1 cellular context compared by ENCODE assay signal in the genomic region with DNA sequence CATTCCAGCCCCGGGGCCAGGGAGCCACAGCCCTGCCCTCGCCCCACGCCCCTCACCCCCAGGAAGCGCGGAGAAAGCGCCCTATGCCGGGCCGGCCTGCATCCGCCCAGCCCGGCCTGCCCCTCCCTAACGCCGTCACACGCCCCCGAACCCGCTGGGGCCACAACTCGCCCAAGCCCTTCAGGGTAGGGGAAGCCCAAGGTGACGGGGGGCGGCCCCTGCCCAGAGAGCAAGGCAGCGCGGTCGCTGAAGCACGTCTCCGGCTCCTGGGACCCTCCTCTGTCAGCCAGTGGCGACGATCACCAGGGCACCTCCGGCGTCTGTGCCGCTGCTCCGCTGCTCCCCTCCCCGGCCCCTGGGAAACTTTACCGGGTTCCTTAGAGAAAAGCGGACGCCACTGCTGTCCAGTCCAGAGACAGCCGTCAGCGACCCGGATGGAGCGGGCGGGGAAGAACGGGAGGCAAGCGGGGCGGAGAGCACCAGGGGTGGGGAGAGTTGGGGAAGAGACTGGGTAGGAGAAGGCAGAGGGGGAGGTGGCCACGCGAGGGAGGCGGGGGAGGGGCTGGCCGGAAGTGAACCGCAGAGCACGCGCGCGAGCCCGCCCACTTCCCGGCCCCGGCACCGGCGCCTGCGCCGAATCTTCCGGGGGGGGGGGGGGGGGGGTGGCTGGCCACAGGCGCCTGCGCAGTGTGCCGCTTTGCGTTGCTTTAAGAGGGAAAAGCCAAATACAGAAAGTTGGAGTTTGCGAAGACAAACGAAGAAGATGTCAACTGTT.
TF ChIP-seq lines count a peak whose summit lies in the region.

A gene with protein sequence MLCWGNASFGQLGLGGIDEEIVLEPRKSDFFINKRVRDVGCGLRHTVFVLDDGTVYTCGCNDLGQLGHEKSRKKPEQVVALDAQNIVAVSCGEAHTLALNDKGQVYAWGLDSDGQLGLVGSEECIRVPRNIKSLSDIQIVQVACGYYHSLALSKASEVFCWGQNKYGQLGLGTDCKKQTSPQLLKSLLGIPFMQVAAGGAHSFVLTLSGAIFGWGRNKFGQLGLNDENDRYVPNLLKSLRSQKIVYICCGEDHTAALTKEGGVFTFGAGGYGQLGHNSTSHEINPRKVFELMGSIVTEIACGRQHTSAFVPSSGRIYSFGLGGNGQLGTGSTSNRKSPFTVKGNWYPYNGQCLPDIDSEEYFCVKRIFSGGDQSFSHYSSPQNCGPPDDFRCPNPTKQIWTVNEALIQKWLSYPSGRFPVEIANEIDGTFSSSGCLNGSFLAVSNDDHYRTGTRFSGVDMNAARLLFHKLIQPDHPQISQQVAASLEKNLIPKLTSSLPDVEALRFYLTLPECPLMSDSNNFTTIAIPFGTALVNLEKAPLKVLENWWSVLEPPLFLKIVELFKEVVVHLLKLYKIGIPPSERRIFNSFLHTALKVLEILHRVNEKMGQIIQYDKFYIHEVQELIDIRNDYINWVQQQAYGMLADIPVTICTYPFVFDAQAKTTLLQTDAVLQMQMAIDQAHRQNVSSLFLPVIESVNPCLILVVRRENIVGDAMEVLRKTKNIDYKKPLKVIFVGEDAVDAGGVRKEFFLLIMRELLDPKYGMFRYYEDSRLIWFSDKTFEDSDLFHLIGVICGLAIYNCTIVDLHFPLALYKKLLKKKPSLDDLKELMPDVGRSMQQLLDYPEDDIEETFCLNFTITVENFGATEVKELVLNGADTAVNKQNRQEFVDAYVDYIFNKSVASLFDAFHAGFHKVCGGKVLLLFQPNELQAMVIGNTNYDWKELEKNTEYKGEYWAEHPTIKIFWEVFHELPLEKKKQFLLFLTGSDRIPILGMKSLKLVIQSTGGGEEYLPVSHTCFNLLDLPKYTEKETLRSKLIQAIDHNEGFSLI (minus strand): TSS at position 509 of the 775 bp plus-strand sequence. CDS start 2,175 bp downstream, outside the sequence.

TF ChIP-seq in HEK293, 187 proteins besides CTCF, POLR2A, EP300 and RAD21 (continued from another document and continues in another):
- TF ChIP-seq, protein P1, sequence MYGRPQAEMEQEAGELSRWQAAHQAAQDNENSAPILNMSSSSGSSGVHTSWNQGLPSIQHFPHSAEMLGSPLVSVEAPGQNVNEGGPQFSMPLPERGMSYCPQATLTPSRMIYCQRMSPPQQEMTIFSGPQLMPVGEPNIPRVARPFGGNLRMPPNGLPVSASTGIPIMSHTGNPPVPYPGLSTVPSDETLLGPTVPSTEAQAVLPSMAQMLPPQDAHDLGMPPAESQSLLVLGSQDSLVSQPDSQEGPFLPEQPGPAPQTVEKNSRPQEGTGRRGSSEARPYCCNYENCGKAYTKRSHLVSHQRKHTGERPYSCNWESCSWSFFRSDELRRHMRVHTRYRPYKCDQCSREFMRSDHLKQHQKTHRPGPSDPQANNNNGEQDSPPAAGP (tag by site-specific recombination; IDR thresholded peaks at IDR 0.05), result peak; percentile 90; the same call in 1 of the 2 replicates
- no peak; the same call in none of the 2 replicates for TF ChIP-seq ZNF76 (tag by site-specific recombination; IDR thresholded peaks at IDR 0.05; ENCODE audit: borderline replicate concordance, low read depth)
- TF ChIP-seq GLIS1 (tag by site-specific recombination; IDR thresholded peaks at IDR 0.05), result peak; percentile 16
- no peak for TF ChIP-seq ZNF558 (tag by site-specific recombination; IDR thresholded peaks at IDR 0.05)
- TF ChIP-seq ZNF174 (tag by site-specific recombination; IDR thresholded peaks at IDR 0.05), result no peak
- TF ChIP-seq ZNF473 (tag by site-specific recombination; IDR thresholded peaks at IDR 0.05), result no peak
- no peak for TF ChIP-seq ZNF121 (tag by site-specific recombination; IDR thresholded peaks at IDR 0.05)
- no peak for TF ChIP-seq ZNF140 (tag by site-specific recombination; IDR thresholded peaks at IDR 0.05)
- peak; percentile 61; the same call in 1 of the 2 replicates for TF ChIP-seq ZNF394 (tag by site-specific recombination; IDR thresholded peaks at IDR 0.05; ENCODE audit: borderline replicate concordance)
- TF ChIP-seq KLF1 (tag by site-specific recombination; IDR thresholded peaks at IDR 0.05), result peak; percentile 96
- TF ChIP-seq, protein P2, sequence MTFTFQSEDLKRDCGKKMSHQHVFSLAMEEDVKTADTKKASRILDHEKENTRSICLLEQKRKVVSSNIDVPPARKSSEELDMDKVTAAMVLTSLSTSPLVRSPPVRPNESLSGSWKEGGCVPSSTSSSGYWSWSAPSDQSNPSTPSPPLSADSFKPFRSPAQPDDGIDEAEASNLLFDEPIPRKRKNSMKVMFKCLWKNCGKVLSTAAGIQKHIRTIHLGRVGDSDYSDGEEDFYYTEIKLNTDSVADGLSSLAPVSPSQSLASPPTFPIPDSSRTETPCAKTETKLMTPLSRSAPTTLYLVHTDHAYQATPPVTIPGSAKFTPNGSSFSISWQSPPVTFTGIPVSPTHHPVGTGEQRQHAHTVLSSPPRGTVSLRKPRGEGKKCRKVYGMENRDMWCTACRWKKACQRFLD (tag by site-specific recombination; IDR thresholded peaks at IDR 0.05), result no peak
- TF ChIP-seq, protein P3, sequence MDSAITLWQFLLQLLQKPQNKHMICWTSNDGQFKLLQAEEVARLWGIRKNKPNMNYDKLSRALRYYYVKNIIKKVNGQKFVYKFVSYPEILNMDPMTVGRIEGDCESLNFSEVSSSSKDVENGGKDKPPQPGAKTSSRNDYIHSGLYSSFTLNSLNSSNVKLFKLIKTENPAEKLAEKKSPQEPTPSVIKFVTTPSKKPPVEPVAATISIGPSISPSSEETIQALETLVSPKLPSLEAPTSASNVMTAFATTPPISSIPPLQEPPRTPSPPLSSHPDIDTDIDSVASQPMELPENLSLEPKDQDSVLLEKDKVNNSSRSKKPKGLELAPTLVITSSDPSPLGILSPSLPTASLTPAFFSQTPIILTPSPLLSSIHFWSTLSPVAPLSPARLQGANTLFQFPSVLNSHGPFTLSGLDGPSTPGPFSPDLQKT (IDR thresholded peaks at IDR 0.05; ENCODE audit: borderline replicate concordance, low read depth, low read length), result no peak
- TF ChIP-seq KLF8 (tag by site-specific recombination; IDR thresholded peaks at IDR 0.05), result peak; percentile 96
- no peak for TF ChIP-seq ZNF155 (tag by site-specific recombination; IDR thresholded peaks at IDR 0.05)
- peak; percentile 23; the same call in 1 of the 2 replicates for TF ChIP-seq KLF7 (tag by site-specific recombination; IDR thresholded peaks at IDR 0.05; ENCODE audit: borderline replicate concordance)
- no peak for TF ChIP-seq RBAK (tag by site-specific recombination; IDR thresholded peaks at IDR 0.05)
- TF ChIP-seq, protein P4, sequence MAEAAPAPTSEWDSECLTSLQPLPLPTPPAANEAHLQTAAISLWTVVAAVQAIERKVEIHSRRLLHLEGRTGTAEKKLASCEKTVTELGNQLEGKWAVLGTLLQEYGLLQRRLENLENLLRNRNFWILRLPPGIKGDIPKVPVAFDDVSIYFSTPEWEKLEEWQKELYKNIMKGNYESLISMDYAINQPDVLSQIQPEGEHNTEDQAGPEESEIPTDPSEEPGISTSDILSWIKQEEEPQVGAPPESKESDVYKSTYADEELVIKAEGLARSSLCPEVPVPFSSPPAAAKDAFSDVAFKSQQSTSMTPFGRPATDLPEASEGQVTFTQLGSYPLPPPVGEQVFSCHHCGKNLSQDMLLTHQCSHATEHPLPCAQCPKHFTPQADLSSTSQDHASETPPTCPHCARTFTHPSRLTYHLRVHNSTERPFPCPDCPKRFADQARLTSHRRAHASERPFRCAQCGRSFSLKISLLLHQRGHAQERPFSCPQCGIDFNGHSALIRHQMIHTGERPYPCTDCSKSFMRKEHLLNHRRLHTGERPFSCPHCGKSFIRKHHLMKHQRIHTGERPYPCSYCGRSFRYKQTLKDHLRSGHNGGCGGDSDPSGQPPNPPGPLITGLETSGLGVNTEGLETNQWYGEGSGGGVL (tag by site-specific recombination; IDR thresholded peaks at IDR 0.05), result peak; percentile 82
- TF ChIP-seq, protein P5, sequence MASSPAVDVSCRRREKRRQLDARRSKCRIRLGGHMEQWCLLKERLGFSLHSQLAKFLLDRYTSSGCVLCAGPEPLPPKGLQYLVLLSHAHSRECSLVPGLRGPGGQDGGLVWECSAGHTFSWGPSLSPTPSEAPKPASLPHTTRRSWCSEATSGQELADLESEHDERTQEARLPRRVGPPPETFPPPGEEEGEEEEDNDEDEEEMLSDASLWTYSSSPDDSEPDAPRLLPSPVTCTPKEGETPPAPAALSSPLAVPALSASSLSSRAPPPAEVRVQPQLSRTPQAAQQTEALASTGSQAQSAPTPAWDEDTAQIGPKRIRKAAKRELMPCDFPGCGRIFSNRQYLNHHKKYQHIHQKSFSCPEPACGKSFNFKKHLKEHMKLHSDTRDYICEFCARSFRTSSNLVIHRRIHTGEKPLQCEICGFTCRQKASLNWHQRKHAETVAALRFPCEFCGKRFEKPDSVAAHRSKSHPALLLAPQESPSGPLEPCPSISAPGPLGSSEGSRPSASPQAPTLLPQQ (tag by site-specific recombination; IDR thresholded peaks at IDR 0.05), result peak; percentile 57; the same call in 1 of the 2 replicates
- TF ChIP-seq KLF9 (tag by site-specific recombination; IDR thresholded peaks at IDR 0.05; ENCODE audit: low read depth), result peak; percentile 89
- no peak for TF ChIP-seq ZNF433 (tag by site-specific recombination; IDR thresholded peaks at IDR 0.05; ENCODE audit: low read depth)
- TF ChIP-seq, protein P6, sequence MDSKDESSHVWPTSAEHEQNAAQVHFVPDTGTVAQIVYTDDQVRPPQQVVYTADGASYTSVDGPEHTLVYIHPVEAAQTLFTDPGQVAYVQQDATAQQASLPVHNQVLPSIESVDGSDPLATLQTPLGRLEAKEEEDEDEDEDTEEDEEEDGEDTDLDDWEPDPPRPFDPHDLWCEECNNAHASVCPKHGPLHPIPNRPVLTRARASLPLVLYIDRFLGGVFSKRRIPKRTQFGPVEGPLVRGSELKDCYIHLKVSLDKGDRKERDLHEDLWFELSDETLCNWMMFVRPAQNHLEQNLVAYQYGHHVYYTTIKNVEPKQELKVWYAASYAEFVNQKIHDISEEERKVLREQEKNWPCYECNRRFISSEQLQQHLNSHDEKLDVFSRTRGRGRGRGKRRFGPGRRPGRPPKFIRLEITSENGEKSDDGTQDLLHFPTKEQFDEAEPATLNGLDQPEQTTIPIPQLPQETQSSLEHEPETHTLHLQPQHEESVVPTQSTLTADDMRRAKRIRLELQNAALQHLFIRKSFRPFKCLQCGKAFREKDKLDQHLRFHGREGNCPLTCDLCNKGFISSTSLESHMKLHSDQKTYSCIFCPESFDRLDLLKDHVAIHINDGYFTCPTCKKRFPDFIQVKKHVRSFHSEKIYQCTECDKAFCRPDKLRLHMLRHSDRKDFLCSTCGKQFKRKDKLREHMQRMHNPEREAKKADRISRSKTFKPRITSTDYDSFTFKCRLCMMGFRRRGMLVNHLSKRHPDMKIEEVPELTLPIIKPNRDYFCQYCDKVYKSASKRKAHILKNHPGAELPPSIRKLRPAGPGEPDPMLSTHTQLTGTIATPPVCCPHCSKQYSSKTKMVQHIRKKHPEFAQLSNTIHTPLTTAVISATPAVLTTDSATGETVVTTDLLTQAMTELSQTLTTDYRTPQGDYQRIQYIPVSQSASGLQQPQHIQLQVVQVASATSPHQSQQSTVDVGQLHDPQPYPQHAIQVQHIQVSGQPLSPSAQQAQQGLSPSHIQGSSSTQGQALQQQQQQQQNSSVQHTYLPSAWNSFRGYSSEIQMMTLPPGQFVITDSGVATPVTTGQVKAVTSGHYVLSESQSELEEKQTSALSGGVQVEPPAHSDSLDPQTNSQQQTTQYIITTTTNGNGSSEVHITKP (tag by site-specific recombination; IDR thresholded peaks at IDR 0.05), result peak; percentile 95
- TF ChIP-seq ZNF175 (tag by site-specific recombination; IDR thresholded peaks at IDR 0.05), result no peak
- no peak for TF ChIP-seq ZNF354C (tag by site-specific recombination; IDR thresholded peaks at IDR 0.05; ENCODE audit: borderline replicate concordance, low read depth)
- TF ChIP-seq, protein P7, sequence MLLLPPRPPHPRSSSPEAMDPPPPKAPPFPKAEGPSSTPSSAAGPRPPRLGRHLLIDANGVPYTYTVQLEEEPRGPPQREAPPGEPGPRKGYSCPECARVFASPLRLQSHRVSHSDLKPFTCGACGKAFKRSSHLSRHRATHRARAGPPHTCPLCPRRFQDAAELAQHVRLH (tag by site-specific recombination; IDR thresholded peaks at IDR 0.05), result peak; percentile 31; the same call in 1 of the 2 replicates
- TF ChIP-seq ZNF112 (tag by site-specific recombination; IDR thresholded peaks at IDR 0.05), result no peak
- no peak for TF ChIP-seq FEZF1 (tag by site-specific recombination; IDR thresholded peaks at IDR 0.05)
- no peak for TF ChIP-seq OSR2 (tag by site-specific recombination; IDR thresholded peaks at IDR 0.05)
- TF ChIP-seq KLF10 (tag by site-specific recombination; IDR thresholded peaks at IDR 0.05), result 0 out of 2 replicates have a peak, but pooled peaks have one; percentile 73
- TF ChIP-seq, protein P8, sequence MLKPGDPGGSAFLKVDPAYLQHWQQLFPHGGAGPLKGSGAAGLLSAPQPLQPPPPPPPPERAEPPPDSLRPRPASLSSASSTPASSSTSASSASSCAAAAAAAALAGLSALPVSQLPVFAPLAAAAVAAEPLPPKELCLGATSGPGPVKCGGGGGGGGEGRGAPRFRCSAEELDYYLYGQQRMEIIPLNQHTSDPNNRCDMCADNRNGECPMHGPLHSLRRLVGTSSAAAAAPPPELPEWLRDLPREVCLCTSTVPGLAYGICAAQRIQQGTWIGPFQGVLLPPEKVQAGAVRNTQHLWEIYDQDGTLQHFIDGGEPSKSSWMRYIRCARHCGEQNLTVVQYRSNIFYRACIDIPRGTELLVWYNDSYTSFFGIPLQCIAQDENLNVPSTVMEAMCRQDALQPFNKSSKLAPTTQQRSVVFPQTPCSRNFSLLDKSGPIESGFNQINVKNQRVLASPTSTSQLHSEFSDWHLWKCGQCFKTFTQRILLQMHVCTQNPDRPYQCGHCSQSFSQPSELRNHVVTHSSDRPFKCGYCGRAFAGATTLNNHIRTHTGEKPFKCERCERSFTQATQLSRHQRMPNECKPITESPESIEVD (tag by site-specific recombination; IDR thresholded peaks at IDR 0.05), result no peak
- TF ChIP-seq, protein P9, sequence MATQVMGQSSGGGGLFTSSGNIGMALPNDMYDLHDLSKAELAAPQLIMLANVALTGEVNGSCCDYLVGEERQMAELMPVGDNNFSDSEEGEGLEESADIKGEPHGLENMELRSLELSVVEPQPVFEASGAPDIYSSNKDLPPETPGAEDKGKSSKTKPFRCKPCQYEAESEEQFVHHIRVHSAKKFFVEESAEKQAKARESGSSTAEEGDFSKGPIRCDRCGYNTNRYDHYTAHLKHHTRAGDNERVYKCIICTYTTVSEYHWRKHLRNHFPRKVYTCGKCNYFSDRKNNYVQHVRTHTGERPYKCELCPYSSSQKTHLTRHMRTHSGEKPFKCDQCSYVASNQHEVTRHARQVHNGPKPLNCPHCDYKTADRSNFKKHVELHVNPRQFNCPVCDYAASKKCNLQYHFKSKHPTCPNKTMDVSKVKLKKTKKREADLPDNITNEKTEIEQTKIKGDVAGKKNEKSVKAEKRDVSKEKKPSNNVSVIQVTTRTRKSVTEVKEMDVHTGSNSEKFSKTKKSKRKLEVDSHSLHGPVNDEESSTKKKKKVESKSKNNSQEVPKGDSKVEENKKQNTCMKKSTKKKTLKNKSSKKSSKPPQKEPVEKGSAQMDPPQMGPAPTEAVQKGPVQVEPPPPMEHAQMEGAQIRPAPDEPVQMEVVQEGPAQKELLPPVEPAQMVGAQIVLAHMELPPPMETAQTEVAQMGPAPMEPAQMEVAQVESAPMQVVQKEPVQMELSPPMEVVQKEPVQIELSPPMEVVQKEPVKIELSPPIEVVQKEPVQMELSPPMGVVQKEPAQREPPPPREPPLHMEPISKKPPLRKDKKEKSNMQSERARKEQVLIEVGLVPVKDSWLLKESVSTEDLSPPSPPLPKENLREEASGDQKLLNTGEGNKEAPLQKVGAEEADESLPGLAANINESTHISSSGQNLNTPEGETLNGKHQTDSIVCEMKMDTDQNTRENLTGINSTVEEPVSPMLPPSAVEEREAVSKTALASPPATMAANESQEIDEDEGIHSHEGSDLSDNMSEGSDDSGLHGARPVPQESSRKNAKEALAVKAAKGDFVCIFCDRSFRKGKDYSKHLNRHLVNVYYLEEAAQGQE (tag by site-specific recombination; IDR thresholded peaks at IDR 0.05), result peak; percentile 85
- TF ChIP-seq ZNF10 (tag by site-specific recombination; IDR thresholded peaks at IDR 0.05), result peak; percentile 49; the same call in 1 of the 2 replicates
- peak; percentile 91 for TF ChIP-seq ZNF341 (tag by site-specific recombination; IDR thresholded peaks at IDR 0.05; ENCODE audit: low read depth)
- no peak for TF ChIP-seq YY2 (tag by site-specific recombination; IDR thresholded peaks at IDR 0.05)
